ENCODE assay signal across 8 cellular contexts in the genomic region with DNA sequence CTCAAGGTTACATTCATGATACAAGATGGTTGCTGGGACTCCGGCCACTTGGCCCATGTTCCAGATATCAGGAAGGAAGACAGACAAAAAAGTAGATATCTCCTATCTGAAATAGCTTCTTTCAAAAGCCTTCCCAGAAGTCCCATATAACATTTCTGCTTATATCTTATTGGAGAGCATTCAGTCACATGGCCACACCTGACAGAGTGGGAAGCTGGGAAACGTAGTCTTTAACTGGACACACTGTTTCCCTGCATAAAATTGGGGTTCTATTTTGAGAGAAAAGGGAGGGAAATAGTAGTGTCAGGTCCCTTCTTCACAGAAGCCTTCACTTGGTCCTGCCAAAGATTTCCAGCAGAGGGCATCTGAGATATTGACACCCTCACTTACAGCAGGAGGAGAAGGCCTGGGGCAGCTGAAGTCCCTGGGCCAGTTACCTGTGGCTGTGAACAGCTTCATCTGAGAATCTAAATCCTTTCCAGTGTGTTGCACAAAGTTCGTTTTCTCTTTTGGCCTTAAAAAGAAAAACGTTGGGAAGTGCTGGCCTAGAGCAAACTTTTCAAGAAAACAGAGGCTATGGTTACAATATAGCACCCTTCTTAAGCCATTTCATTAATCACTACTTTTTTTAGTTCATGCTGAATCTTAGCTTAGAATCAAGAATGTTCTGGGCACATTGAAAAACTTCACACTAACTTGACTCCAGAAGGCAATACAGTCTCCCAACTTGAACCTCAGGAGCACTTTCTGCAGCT. TPM values are rescaled to one million over a fixed set of nuclear protein-coding genes. Genes with fewer than 3 reads are reported as not detected.
A peak's percentile ranks its signal among the peaks of the same experiment; 100 is the strongest.
DNase-seq lines count a peak whose midpoint lies in the region; ATAC-seq and TF ChIP-seq lines count a peak whose summit lies in the region.

No MANE protein-coding gene starts in this region.

- no peak overlapping the region for H3K27ac ChIP-seq in liver (ENCODE audit: low read depth in 1 of 2, low read length in 2 of 2)

- 44% methylated on average over 4 of the region's 4 CpGs for WGBS in liver

- peaks cover 6 to 9% (median 8%) of the 10 kb centered on the region in 3 donors for H3K4me1 Mint-ChIP-seq in T-cell

- TF ChIP-seq CTCF in GM10248 (IDR thresholded peaks at IDR 0.05; ENCODE audit: control extremely low read depth, extremely low read depth, low read depth, missing control alignments) (peak; percentile 58), astrocyte of the cerebellum (IDR thresholded peaks at IDR 0.05; ENCODE audit: low read depth, low read length, missing control alignments) (peak; percentile 57), liver (IDR thresholded peaks at IDR 0.05; ENCODE audit: low read depth, low read length, missing input control) (peak; percentile 68)

- no peak overlapping the region for H3K4me3 Mint-ChIP-seq in T-cell

- H3K36me3 Mint-ChIP-seq in T-cell: peaks cover 4% of the 10 kb centered on the region

- no peak overlapping the region for H3K9ac ChIP-seq in liver (ENCODE audit: low read depth in 1 of 2, low read length in 2 of 2)

- no peaks in the 10 kb centered on the region for H3K9me3 Mint-ChIP-seq in T-cell

- CTCF ChIA-PET in GM10248 (lab: Yijun Ruan, JAX): interaction anchor here (0.9 to 4.8 kb wide), 25 partner anchors 10 to 290 kb away, joined by 3 to 87 read pairs (median 3); no protein-coding TSS in a partner anchor
- CTCF ChIA-PET in T-cell (lab: Charles Lee): interaction anchor here (0.5 to 7.9 kb wide), 30 partner anchors 9 to 564 kb away, joined by 3 to 129 read pairs (median 4); a partner anchor contains a TSS

- no peaks in the 10 kb centered on the region for H3K9me3 ChIP-seq in liver (ENCODE audit: control insufficient read depth in 4 of 4, low read length in 3 of 4)

- peak overlapping the region; percentile 45 to 66 for H3K27ac Mint-ChIP-seq in T-cell

- no peaks in the 10 kb centered on the region for H3K27me3 Mint-ChIP-seq in T-cell

- peak; percentile 17 for DNase-seq in GM10248 (ENCODE audit: extremely low spot score)
- peak; percentile 15 to 73 (median 58) for DNase-seq in T-cell
- DNase-seq in astrocyte of the cerebellum (ENCODE audit: low read depth): peak; percentile 11
- DNase-seq in stimulated activated CD8-positive, alpha-beta memory T cell treated with anti-CD3 and anti-CD28 coated beads, Interleukin-7, amount 100 ng/mL, for 4 hours (ENCODE audit: low read depth in 2 of 2): peak; percentile 32 to 51

- H3K4me1 ChIP-seq in liver (ENCODE audit: control insufficient read depth in 4 of 4, insufficient read depth in 4 of 4, low read length in 3 of 4): no peaks in the 10 kb centered on the region

- H3K4me3 ChIP-seq in astrocyte of the cerebellum (ENCODE audit: low read depth, low read length): no peak overlapping the region
- H3K4me3 ChIP-seq in liver (ENCODE audit: low read depth in 1 of 3, low read length in 3 of 3): no peak overlapping the region

- in situ Hi-C loops in astrocyte of the cerebellum (cut with HindIII; ENCODE audit: low sequenced_read_pairs): no loop called here

- POLR2A ChIA-PET in GM10248 (lab: Yijun Ruan, JAX): no interaction called here
- POLR2A ChIA-PET in T-cell (lab: Charles Lee): interaction anchor here in 1 of 2 donors (0.5 to 2.2 kb wide), 6 partner anchors 23 to 1150 kb away, joined by 3 to 12 read pairs (median 3); a partner anchor contains a TSS

- ATAC-seq in HG03159 (IDR thresholded peaks at IDR 0.05; ENCODE audit: unreplicated experiment) (peak; percentile 63), T-cell (replicated peaks in 1 of 4) (peak; percentile 86 to 96 (median 94)), GM19463 (IDR thresholded peaks at IDR 0.05; ENCODE audit: unreplicated experiment) (no peak), HG02759 (IDR thresholded peaks at IDR 0.05; ENCODE audit: unreplicated experiment) (no peak)

- H3K27me3 ChIP-seq in liver (ENCODE audit: control insufficient read depth in 4 of 4, insufficient read depth in 4 of 4, low read length in 3 of 4): no peaks in the 10 kb centered on the region

- peak; percentile 86 to 92 for TF ChIP-seq RAD21 in liver (IDR thresholded peaks at IDR 0.05)

- H3K36me3 ChIP-seq in liver (ENCODE audit: control insufficient read depth in 4 of 4, insufficient read depth in 3 of 4, low read depth in 1 of 4, low read length in 3 of 4): no peaks in the 10 kb centered on the region

TF ChIP-seq in liver, 16 proteins besides CTCF, POLR2A, EP300 and RAD21:
- TF ChIP-seq, protein P1, sequence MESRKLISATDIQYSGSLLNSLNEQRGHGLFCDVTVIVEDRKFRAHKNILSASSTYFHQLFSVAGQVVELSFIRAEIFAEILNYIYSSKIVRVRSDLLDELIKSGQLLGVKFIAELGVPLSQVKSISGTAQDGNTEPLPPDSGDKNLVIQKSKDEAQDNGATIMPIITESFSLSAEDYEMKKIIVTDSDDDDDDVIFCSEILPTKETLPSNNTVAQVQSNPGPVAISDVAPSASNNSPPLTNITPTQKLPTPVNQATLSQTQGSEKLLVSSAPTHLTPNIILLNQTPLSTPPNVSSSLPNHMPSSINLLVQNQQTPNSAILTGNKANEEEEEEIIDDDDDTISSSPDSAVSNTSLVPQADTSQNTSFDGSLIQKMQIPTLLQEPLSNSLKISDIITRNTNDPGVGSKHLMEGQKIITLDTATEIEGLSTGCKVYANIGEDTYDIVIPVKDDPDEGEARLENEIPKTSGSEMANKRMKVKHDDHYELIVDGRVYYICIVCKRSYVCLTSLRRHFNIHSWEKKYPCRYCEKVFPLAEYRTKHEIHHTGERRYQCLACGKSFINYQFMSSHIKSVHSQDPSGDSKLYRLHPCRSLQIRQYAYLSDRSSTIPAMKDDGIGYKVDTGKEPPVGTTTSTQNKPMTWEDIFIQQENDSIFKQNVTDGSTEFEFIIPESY (IDR thresholded peaks at IDR 0.05): no peak
- TF ChIP-seq TAF1 (conservative IDR thresholded peaks at IDR 0.05) (no peak), HNF4G (IDR thresholded peaks at IDR 0.05) (no peak), JUND (IDR thresholded peaks at IDR 0.05) (no peak)

RNA-seq across cellular contexts. Expression of a gene that starts 33.5 kb away (rescaled TPM):
- 10 to 100 TPM in 4 of 5 donors, 1 to 10 TPM in 1; 6.0 to 12.3 (median 11.3) TPM for total RNA-seq in T-cell
- total RNA-seq in liver: 1 to 10 TPM; 2.8 to 4.5 TPM
- polyA plus RNA-seq in liver: 1 to 10 TPM in 1 of 2 donors, under 1 TPM in 1; 0.42 to 1.3 TPM

Comparison
In these comparisons a context has a peak if more than half of its experiments do, and no peak if none do; other contexts are left out.
1. ATAC-seq: peak in HG03159 (single experiment) and T-cell (4 of 4); none in GM19463 (single experiment) and HG02759 (single experiment).
2. Peak in every context shown above with its lines, with median percentiles within 50 percentile points of each other: DNase-seq and CTCF ChIP-seq.